Comparison of ENCODE assay signal across 2 cellular contexts in genomic region chr6:33958208-33958862, GRCh38.
TF ChIP-seq lines count a peak whose summit lies in the region.

No MANE protein-coding gene starts in this region.

TF ChIP-seq in SK-N-SH, 30 proteins besides CTCF, POLR2A, EP300 and RAD21 (continued from another document):
- TF ChIP-seq USF2 (IDR thresholded peaks at IDR 0.05; ENCODE audit: borderline replicate concordance, low read depth, low read length), result no peak

TF ChIP-seq in SK-N-SH treated with all-trans-retinoic acid at 6 μM for 48 hours, 23 proteins besides CTCF, POLR2A, EP300 and RAD21 (continued from another document):
- TF ChIP-seq, protein P1, sequence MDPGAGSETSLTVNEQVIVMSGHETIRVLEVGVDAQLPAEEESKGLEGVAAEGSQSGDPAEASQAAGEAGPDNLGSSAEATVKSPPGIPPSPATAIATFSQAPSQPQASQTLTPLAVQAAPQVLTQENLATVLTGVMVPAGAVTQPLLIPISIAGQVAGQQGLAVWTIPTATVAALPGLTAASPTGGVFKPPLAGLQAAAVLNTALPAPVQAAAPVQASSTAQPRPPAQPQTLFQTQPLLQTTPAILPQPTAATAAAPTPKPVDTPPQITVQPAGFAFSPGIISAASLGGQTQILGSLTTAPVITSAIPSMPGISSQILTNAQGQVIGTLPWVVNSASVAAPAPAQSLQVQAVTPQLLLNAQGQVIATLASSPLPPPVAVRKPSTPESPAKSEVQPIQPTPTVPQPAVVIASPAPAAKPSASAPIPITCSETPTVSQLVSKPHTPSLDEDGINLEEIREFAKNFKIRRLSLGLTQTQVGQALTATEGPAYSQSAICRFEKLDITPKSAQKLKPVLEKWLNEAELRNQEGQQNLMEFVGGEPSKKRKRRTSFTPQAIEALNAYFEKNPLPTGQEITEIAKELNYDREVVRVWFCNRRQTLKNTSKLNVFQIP (CRISPR knock-in tag; IDR thresholded peaks at IDR 0.05; ENCODE audit: borderline replicate concordance, low read depth), result no peak
- TF ChIP-seq, protein P2, sequence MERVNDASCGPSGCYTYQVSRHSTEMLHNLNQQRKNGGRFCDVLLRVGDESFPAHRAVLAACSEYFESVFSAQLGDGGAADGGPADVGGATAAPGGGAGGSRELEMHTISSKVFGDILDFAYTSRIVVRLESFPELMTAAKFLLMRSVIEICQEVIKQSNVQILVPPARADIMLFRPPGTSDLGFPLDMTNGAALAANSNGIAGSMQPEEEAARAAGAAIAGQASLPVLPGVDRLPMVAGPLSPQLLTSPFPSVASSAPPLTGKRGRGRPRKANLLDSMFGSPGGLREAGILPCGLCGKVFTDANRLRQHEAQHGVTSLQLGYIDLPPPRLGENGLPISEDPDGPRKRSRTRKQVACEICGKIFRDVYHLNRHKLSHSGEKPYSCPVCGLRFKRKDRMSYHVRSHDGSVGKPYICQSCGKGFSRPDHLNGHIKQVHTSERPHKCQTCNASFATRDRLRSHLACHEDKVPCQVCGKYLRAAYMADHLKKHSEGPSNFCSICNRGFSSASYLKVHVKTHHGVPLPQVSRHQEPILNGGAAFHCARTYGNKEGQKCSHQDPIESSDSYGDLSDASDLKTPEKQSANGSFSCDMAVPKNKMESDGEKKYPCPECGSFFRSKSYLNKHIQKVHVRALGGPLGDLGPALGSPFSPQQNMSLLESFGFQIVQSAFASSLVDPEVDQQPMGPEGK (CRISPR knock-in tag; IDR thresholded peaks at IDR 0.05; ENCODE audit: borderline replicate concordance), result no peak
- TF ChIP-seq ESRRG (CRISPR knock-in tag; IDR thresholded peaks at IDR 0.05), result no peak
- TF ChIP-seq ZNF565 (CRISPR knock-in tag; conservative IDR thresholded peaks at IDR 0.05; ENCODE audit: low read depth), result no peak
- no peak for TF ChIP-seq ZFP3 (CRISPR knock-in tag; IDR thresholded peaks at IDR 0.05)
TF ChIP-seq in SK-N-SH treated with all-trans-retinoic acid at 6 μM for 48 hours: peak in this region for 0.
